ENCODE assay signal across 21 cellular contexts in the genomic region with DNA sequence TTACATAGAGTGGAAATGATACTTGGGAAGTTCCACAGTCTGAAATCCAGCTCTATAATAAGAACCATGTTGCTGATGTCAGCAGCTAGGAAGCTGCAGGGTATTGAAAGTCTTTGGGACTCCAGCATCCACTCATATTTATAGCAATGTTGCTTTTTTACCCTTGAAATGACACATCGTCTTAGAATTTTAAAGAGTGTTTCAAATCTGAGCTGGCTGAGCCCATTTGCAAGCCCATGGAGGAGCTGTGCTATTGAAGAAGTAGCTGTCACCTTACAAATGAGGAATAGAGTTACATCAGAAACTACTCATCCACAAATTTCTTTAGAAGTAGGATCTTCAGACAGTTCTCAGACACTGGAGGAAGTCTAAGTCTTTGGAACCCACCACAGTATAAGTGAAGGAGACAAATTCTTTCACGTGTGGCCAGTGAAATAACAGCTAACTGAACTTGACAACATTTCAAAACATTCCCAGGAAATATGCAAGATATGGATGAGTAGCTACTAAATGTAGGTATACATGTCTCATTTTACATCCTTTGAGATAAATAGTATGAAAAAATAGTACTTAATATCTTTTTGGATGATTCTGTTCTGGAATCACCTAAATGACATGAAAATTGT.
DNase-seq lines count a peak whose midpoint lies in the region; ATAC-seq and TF ChIP-seq lines count a peak whose summit lies in the region.
"Had no signal": no experiment of that assay in that cellular context is flagged by ENCODE, and none has a peak within 500 bp of the region (broad histone marks: within the 10 kb centered on the region; RNA-seq: fewer than 3 reads in every experiment).

No MANE protein-coding gene starts in this region.

- H3K4me3 ChIP-seq in fibroblast of lung (replicated peaks in 1 of 4; ENCODE audit: control extremely low read depth in 1 of 4, insufficient read depth in 1 of 4, low read depth in 3 of 4, low read length in 4 of 4) = no peak overlapping the region
- H3K4me3 ChIP-seq in skeletal muscle cell (ENCODE audit: low read depth, low read length) = no peak overlapping the region
- no peak overlapping the region for H3K4me3 ChIP-seq in OCI-LY7 (ENCODE audit: low read depth, low read length, poor library complexity, severe bottlenecking)
- H3K4me3 ChIP-seq: BLaER1, gastroesophageal sphincter, left ventricle myocardium inferior had no signal

- no peaks in the 10 kb centered on the region for H3K9me3 ChIP-seq in fibroblast of lung (ENCODE audit: control insufficient read depth, insufficient read depth, low read depth, low read length)
- no peaks in the 10 kb centered on the region for H3K9me3 ChIP-seq in OCI-LY7 (ENCODE audit: low read length)
- H3K9me3 ChIP-seq: BLaER1, gastroesophageal sphincter, left ventricle myocardium inferior, neutrophil had no signal

- no peak overlapping the region for H3K9ac ChIP-seq in fibroblast of lung (ENCODE audit: insufficient read depth, low read length)
- H3K9ac ChIP-seq: BLaER1 had no signal

- TF ChIP-seq CTCF in fibroblast of lung (conservative IDR thresholded peaks at IDR 0.05 in 1 of 2, IDR thresholded peaks at IDR 0.05 in 1 of 2; ENCODE audit: low read depth in 1 of 2, low read length in 2 of 2) (no peak), OCI-LY7 (conservative IDR thresholded peaks at IDR 0.05; ENCODE audit: low read length) (no peak)

- peak; percentile 70 for DNase-seq in CD1c-positive myeloid dendritic cell (ENCODE audit: extremely low spot score)
- peak; percentile 63 for DNase-seq in RPMI7951 (ENCODE audit: low read depth)
- peak; percentile 38 to 93 for DNase-seq in fibroblast of lung (ENCODE audit: low read depth in 2 of 2)
- DNase-seq in skeletal muscle cell (ENCODE audit: low read depth) = peak; percentile 52
- no peak for DNase-seq in Right ventricle myocardium superior
- no peak for DNase-seq in OCI-LY7 (ENCODE audit: low spot score)
- DNase-seq in Right ventricle myocardium inferior (ENCODE audit: missing footprints) = no peak
- DNase-seq in D341Med (ENCODE audit: low spot score) = no peak
- DNase-seq: activated CD4-positive, alpha-beta T cell treated with anti-CD3 and anti-CD28 coated beads, Interleukin-2, amount 10 ng/mL, durations not matched to agents 7 days and 5 days; activated CD8-positive, alpha-beta memory T cell treated with anti-CD3 and anti-CD28 coated beads, Interleukin-2, amount 50 U/mL, for 4 hours; activated gamma-delta T cell; anterior cingulate cortex; left ventricle myocardium inferior; NCI-H1417 treated with DMSO at 0.1 percent for 48 hours; NCI-H774; retina; stimulated activated naive CD8-positive, alpha-beta T cell treated with anti-CD3 and anti-CD28 coated beads, Interleukin-15, amount 100 ng/mL, for 72 hours had no signal

- ATAC-seq in Right ventricle myocardium superior (ENCODE audit: poor library complexity) (no peak), Right ventricle myocardium inferior (no peak)
- ATAC-seq: gastroesophageal sphincter; Panc1; stimulated activated naive CD8-positive, alpha-beta T cell treated with anti-CD3 and anti-CD28 coated beads, Interleukin-15, amount 100 ng/mL, for 72 hours had no signal

- H3K4me2 ChIP-seq in fibroblast of lung (ENCODE audit: extremely low read depth, insufficient read depth, low read length) (no peak overlapping the region), OCI-LY7 (ENCODE audit: low read length) (no peak overlapping the region)
- H3K4me2 ChIP-seq: BLaER1 had no signal

- H3K27me3 ChIP-seq in fibroblast of lung (ENCODE audit: control insufficient read depth, insufficient read depth, low read length) = no peaks in the 10 kb centered on the region
- H3K27me3 ChIP-seq: BLaER1, gastroesophageal sphincter had no signal

- H3K79me2 ChIP-seq in fibroblast of lung (ENCODE audit: control insufficient read depth, insufficient read depth, low read length) = no peaks in the 10 kb centered on the region
- no peaks in the 10 kb centered on the region for H3K79me2 ChIP-seq in OCI-LY7 (ENCODE audit: insufficient read depth, low read depth, low read length)

- H3K9me2 ChIP-seq in OCI-LY7 (ENCODE audit: insufficient read depth, low read length) = no peaks in the 10 kb centered on the region

- H4K20me1 ChIP-seq in fibroblast of lung (ENCODE audit: control insufficient read depth, extremely low read depth, insufficient read depth, low read length) (no peaks in the 10 kb centered on the region), OCI-LY7 (ENCODE audit: insufficient read depth, low read length) (no peaks in the 10 kb centered on the region)
- H4K20me1 ChIP-seq: BLaER1 had no signal

- POLR2A ChIA-PET in OCI-LY7 (lab: Charles Lee) = interaction anchor here (0.6 to 1.5 kb wide), 6 partner anchors 10 to 332 kb away, joined by 3 to 6 read pairs (median 4); no protein-coding TSS in a partner anchor

- intact Hi-C loops in Right ventricle myocardium superior (cut with DNase I) (no loop called here), OCI-LY7 (cut with micrococcal nuclease; ENCODE audit: unreplicated experiment) (no loop called here), Right ventricle myocardium inferior (cut with DNase I) (no loop called here)

- BruUV-seq in OCI-LY7 (replicated peaks; lab: Mats Ljungman, UMichigan) = no TSS peak

- H3K4me1 ChIP-seq in fibroblast of lung (ENCODE audit: control insufficient read depth, extremely low read depth, insufficient read depth, low read length) (peaks cover 6% of the 10 kb centered on the region), OCI-LY7 (ENCODE audit: insufficient read depth, low read length, poor library complexity, severe bottlenecking) (no peaks in the 10 kb centered on the region)
- H3K4me1 ChIP-seq: BLaER1, left ventricle myocardium inferior had no signal

- CTCF ChIA-PET in OCI-LY7 (lab: Charles Lee; ENCODE audit: unreplicated experiment) = interaction anchor here (1.7 kb wide), 1 partner anchor 11 kb away, joined by 5 read pairs; no protein-coding TSS in a partner anchor

- H3K36me3 ChIP-seq in fibroblast of lung (ENCODE audit: control insufficient read depth, insufficient read depth, low read length) = no peaks in the 10 kb centered on the region
- no peaks in the 10 kb centered on the region for H3K36me3 ChIP-seq in OCI-LY7 (ENCODE audit: insufficient read depth, low read length)
- H3K36me3 ChIP-seq: BLaER1, gastroesophageal sphincter, left ventricle myocardium inferior, neutrophil had no signal

- no peak overlapping the region for H2AFZ ChIP-seq in fibroblast of lung (ENCODE audit: low read length)
- no peak overlapping the region for H2AFZ ChIP-seq in OCI-LY7 (ENCODE audit: low read length)

- H3K27ac ChIP-seq in fibroblast of lung (ENCODE audit: insufficient read depth, low read length) (no peak overlapping the region), OCI-LY7 (ENCODE audit: low read depth, low read length, poor library complexity, severe bottlenecking) (no peak overlapping the region)
- H3K27ac ChIP-seq: BLaER1, gastroesophageal sphincter, left ventricle myocardium inferior, neutrophil had no signal

Comparison
In these comparisons a context has a peak if more than half of its experiments do, and no peak if none do; other contexts are left out.
1. DNase-seq: peak in CD1c-positive myeloid dendritic cell (single experiment), RPMI7951 (single experiment), fibroblast of lung (2 of 2) and skeletal muscle cell (single experiment); none in Right ventricle myocardium superior (single experiment), OCI-LY7 (single experiment), Right ventricle myocardium inferior (single experiment) and D341Med (single experiment).